10 cellular contexts compared by ENCODE assay signal in genomic region chr5:181235689-181236366, GRCh38. TPM values are rescaled to one million over a fixed set of nuclear protein-coding genes. Genes with fewer than 3 reads are reported as not detected.
DNase-seq lines count a peak whose midpoint lies in the region; ATAC-seq, FAIRE-seq and TF ChIP-seq lines count a peak whose summit lies in the region.
"Had no signal": no experiment of that assay in that cellular context is flagged by ENCODE, and none has a peak within 500 bp of the region (broad histone marks: within the 10 kb centered on the region; RNA-seq: fewer than 3 reads in every experiment).

No MANE protein-coding gene starts in this region.

- no peak for DNase-seq in CD8-positive, alpha-beta memory T cell
- no peak for DNase-seq in GM23248
- no peak for DNase-seq in memory B cell (ENCODE audit: low spot score in 2 of 2)
- DNase-seq in lower lobe of right lung, result no peak
- DNase-seq in thyroid gland, result no peak
- DNase-seq in frontal cortex (ENCODE audit: low spot score in 2 of 2), result no peak
- no peak for DNase-seq in hypothalamus (lab: John Stamatoyannopoulos, UW)
- DNase-seq: activated CD4-positive, alpha-beta T cell treated with anti-CD3 and anti-CD28 coated beads for 1 hour; adrenal gland had no signal

- peaks cover 42% of the 10 kb centered on the region for H3K79me2 ChIP-seq in GM23248 (ENCODE audit: insufficient read depth)

- in situ Hi-C loops in GM23248 (cut with MboI), result no loop called here

- no peaks in the 10 kb centered on the region for H3K9me2 ChIP-seq in GM23248 (ENCODE audit: insufficient read depth)

- peaks cover 19 to 94% (median 31%) of the 10 kb centered on the region in 3 donors for H3K36me3 Mint-ChIP-seq in CD8-positive, alpha-beta memory T cell
- H3K36me3 Mint-ChIP-seq in memory B cell, result peaks cover 37% of the 10 kb centered on the region

- no peak for TF ChIP-seq CTCF in VCaP (conservative IDR thresholded peaks at IDR 0.05)
- TF ChIP-seq CTCF in lower lobe of right lung (IDR thresholded peaks at IDR 0.05), result no peak
- TF ChIP-seq CTCF in thyroid gland (IDR thresholded peaks at IDR 0.05), result no peak

- no peak overlapping the region for H3K4me2 ChIP-seq in GM23248 (ENCODE audit: unreplicated experiment)

- peaks cover 7% of the 10 kb centered on the region for H3K4me1 ChIP-seq in CD8-positive, alpha-beta memory T cell (ENCODE audit: insufficient read depth, low read length)
- peaks cover 6% of the 10 kb centered on the region for H3K4me1 ChIP-seq in GM23248 (ENCODE audit: insufficient read depth)
- H3K4me1 ChIP-seq in lower lobe of right lung, result no peaks in the 10 kb centered on the region
- H3K4me1 ChIP-seq in thyroid gland, result no peaks in the 10 kb centered on the region

- peaks cover 14 to 28% (median 21%) of the 10 kb centered on the region in 3 donors for H3K4me1 Mint-ChIP-seq in CD8-positive, alpha-beta memory T cell
- peaks cover 12% of the 10 kb centered on the region for H3K4me1 Mint-ChIP-seq in memory B cell

- intact Hi-C loops in lower lobe of right lung (cut with DNase I), result no loop called here
- intact Hi-C loops in thyroid gland (cut with DNase I), result no loop called here

- CTCF ChIA-PET in CD8-positive, alpha-beta memory T cell (lab: Charles Lee), result interaction anchor here (1.3 to 1.4 kb wide), 2 partner anchors 12 to 47 kb away, joined by 4 to 7 read pairs; no protein-coding TSS in a partner anchor

- H3K4me3 ChIP-seq in CD8-positive, alpha-beta memory T cell (ENCODE audit: low read length), result no peak overlapping the region
- no peak overlapping the region for H3K4me3 ChIP-seq in GM23248
- no peak overlapping the region for H3K4me3 ChIP-seq in lower lobe of right lung
- no peak overlapping the region for H3K4me3 ChIP-seq in thyroid gland (replicated peaks in 1 of 3)
- H3K4me3 ChIP-seq: adrenal gland had no signal

- H3K27me3 ChIP-seq in CD8-positive, alpha-beta memory T cell (ENCODE audit: insufficient read depth, low read length, poor library complexity, severe bottlenecking), result no peaks in the 10 kb centered on the region
- H3K27me3 ChIP-seq in GM23248 (replicated peaks; ENCODE audit: insufficient read depth) (no peaks in the 10 kb centered on the region), lower lobe of right lung (ENCODE audit: low read depth) (no peaks in the 10 kb centered on the region), thyroid gland (no peaks in the 10 kb centered on the region)
- H3K27me3 ChIP-seq: adrenal gland had no signal

- peaks cover 0 to 2% of the 10 kb centered on the region in 2 donors for H3K27me3 Mint-ChIP-seq in CD8-positive, alpha-beta memory T cell
- no peaks in the 10 kb centered on the region for H3K27me3 Mint-ChIP-seq in memory B cell

- 77 to 78% methylated on average over 5 of the region's 5 CpGs for WGBS in GM23248 (ENCODE audit: low coverage in 1 of 2, low lambda C conversion rate in 2 of 2, missing lambda C conversion rate in 2 of 2), 2 experiments
- WGBS in thyroid gland, 2 donors, result 75 to 91% methylated on average over 4 to 5 of the region's 5 CpGs

- H3K9ac ChIP-seq in GM23248, result no peak overlapping the region; the same call in 1 of the 2 replicates

- H3K4me3 Mint-ChIP-seq in CD8-positive, alpha-beta memory T cell, result peak overlapping the region in 1 of 7 donors; percentile 32
- no peak overlapping the region for H3K4me3 Mint-ChIP-seq in memory B cell

- H3K36me3 ChIP-seq in CD8-positive, alpha-beta memory T cell (ENCODE audit: insufficient read depth, low read length), result peaks cover 73% of the 10 kb centered on the region
- H3K36me3 ChIP-seq in GM23248 (ENCODE audit: low read depth) (peaks cover 54% of the 10 kb centered on the region), lower lobe of right lung (peaks cover 100% of the 10 kb centered on the region), thyroid gland (peaks cover 75 to 89% of the 10 kb centered on the region in 2 donors)

- H3F3A ChIP-seq in GM23248 (ENCODE audit: insufficient read depth), result peaks cover 88% of the 10 kb centered on the region

- H3K9me3 Mint-ChIP-seq in CD8-positive, alpha-beta memory T cell, result no peaks in the 10 kb centered on the region
- H3K9me3 Mint-ChIP-seq in memory B cell, result no peaks in the 10 kb centered on the region

- H2AFZ ChIP-seq in GM23248, result no peak overlapping the region

- peaks cover 6% of the 10 kb centered on the region for H4K20me1 ChIP-seq in GM23248 (ENCODE audit: insufficient read depth)

- no peak for ATAC-seq in memory B cell (ENCODE audit: low read depth)
- ATAC-seq in lower lobe of right lung, result no peak

- POLR2A ChIA-PET in CD8-positive, alpha-beta memory T cell (lab: Charles Lee), result interaction anchor here (0.6 to 3.9 kb wide), 3 partner anchors 11 to 13 kb away, joined by 6 to 20 read pairs (median 7); partner anchors contain the start of gene TRIM41

- no peaks in the 10 kb centered on the region for H3K9me3 ChIP-seq in CD8-positive, alpha-beta memory T cell (ENCODE audit: low read length)
- H3K9me3 ChIP-seq in GM23248 (ENCODE audit: low read depth) (no peaks in the 10 kb centered on the region), lower lobe of right lung (no peaks in the 10 kb centered on the region), thyroid gland (no peaks in the 10 kb centered on the region)
- H3K9me3 ChIP-seq: adrenal gland had no signal

- no peak overlapping the region for H3K27ac ChIP-seq in CD8-positive, alpha-beta memory T cell (ENCODE audit: low read depth, low read length)
- peak overlapping the region; percentile 39; the same call in 1 of the 2 replicates for H3K27ac ChIP-seq in GM23248
- peak overlapping the region; percentile 8; the same call in 1 of the 2 replicates for H3K27ac ChIP-seq in VCaP
- no peak overlapping the region for H3K27ac ChIP-seq in lower lobe of right lung
- no peak overlapping the region for H3K27ac ChIP-seq in thyroid gland
- H3K27ac ChIP-seq: adrenal gland had no signal

- FAIRE-seq in frontal cortex (lab: Jason Lieb, UNC), result no peak

- peak overlapping the region in 7 of 8 donors; percentile 7 to 69 (median 61) for H3K27ac Mint-ChIP-seq in CD8-positive, alpha-beta memory T cell
- peak overlapping the region; percentile 24 for H3K27ac Mint-ChIP-seq in memory B cell

- TF ChIP-seq POLR2A in thyroid gland (IDR thresholded peaks at IDR 0.05), result no peak

RNA-seq across cellular contexts. Expression of gene RACK1, which starts 7.9 kb away (rescaled TPM):
- 1,000 to 10,000 TPM; 2,341 to 2,398 TPM for total RNA-seq in CD8-positive, alpha-beta memory T cell
- polyA plus RNA-seq in CD8-positive, alpha-beta memory T cell, result 1,821 TPM
- total RNA-seq in GM23248 (2014; rRNA removed; shearing (Covaris generic)), result 2,598 and 3,224 TPM in 2 replicates
- polyA plus RNA-seq in GM23248 (2016; fragmentation: Nextera tagmentation; extraction: Ambion mirVana), result 837 and 864 TPM in 2 replicates
- total RNA-seq in lower lobe of right lung, result 1,202 TPM
- 1,000 to 10,000 TPM; 2,254 to 3,332 (median 2,569) TPM for total RNA-seq in thyroid gland
- 3,351 TPM for total RNA-seq in frontal cortex

RNA-seq across cellular contexts. Expression of gene TRIM41, which starts 12.7 kb away (rescaled TPM):
- total RNA-seq in CD8-positive, alpha-beta memory T cell, result 10 to 100 TPM; 35.2 to 42.7 TPM
- polyA plus RNA-seq in CD8-positive, alpha-beta memory T cell, result 2.2 TPM
- 17.5 and 18.6 TPM in 2 replicates for total RNA-seq in GM23248 (2014; rRNA removed; shearing (Covaris generic))
- polyA plus RNA-seq in GM23248 (2016; fragmentation: Nextera tagmentation; extraction: Ambion mirVana), result 3.8 and 4.3 TPM in 2 replicates
- total RNA-seq in lower lobe of right lung (29.1 TPM), thyroid gland (10 to 100 TPM; 18.8 to 31.1 (median 22.8) TPM), frontal cortex (12.2 TPM)

RNA-seq across cellular contexts. Expression of gene TRIM52, which starts 25.1 kb away (rescaled TPM):
- 10 to 100 TPM; 14.1 to 17.1 TPM for total RNA-seq in CD8-positive, alpha-beta memory T cell
- polyA plus RNA-seq in CD8-positive, alpha-beta memory T cell, result 46.3 TPM
- 6.6 and 7.8 TPM in 2 replicates for total RNA-seq in GM23248 (2014; rRNA removed; shearing (Covaris generic))
- polyA plus RNA-seq in GM23248 (2016; fragmentation: Nextera tagmentation; extraction: Ambion mirVana), result 4.1 and 5.3 TPM in 2 replicates
- 20.8 TPM for total RNA-seq in lower lobe of right lung
- 10 to 100 TPM; 14.8 to 30.8 (median 23.8) TPM for total RNA-seq in thyroid gland
- 9.8 TPM for total RNA-seq in frontal cortex

RNA-seq across cellular contexts. Expression of gene TRIM7, which starts 30.8 kb away (rescaled TPM):
- total RNA-seq in CD8-positive, alpha-beta memory T cell, result 1 to 10 TPM; 2.2 to 2.3 TPM
- polyA plus RNA-seq in CD8-positive, alpha-beta memory T cell, result 0.74 TPM
- total RNA-seq in GM23248 (2014; rRNA removed; shearing (Covaris generic)), result 1.4 and 6.8 TPM in 2 replicates
- 2.5 and 3.1 TPM in 2 replicates for polyA plus RNA-seq in GM23248 (2016; fragmentation: Nextera tagmentation; extraction: Ambion mirVana)
- total RNA-seq in lower lobe of right lung, result 4.3 TPM
- total RNA-seq in thyroid gland, result 10 to 100 TPM; 12.3 to 14.2 (median 13.0) TPM
- total RNA-seq in frontal cortex, result 2.0 TPM

Comparison
In these comparisons a context has a peak if more than half of its experiments do, and no peak if none do; other contexts are left out.
1. H3K27ac ChIP-seq: peak in GM23248 (single experiment) and VCaP (single experiment); none in CD8-positive, alpha-beta memory T cell (single experiment), lower lobe of right lung (single experiment) and thyroid gland (0 of 3).